Comparison of ENCODE assay signal across 2 cellular contexts in genomic region chr2:46067501-46068292, GRCh38.
TF ChIP-seq lines count a peak whose summit lies in the region.

No MANE protein-coding gene starts in this region.

TF ChIP-seq in GM12878, 131 proteins besides CTCF, POLR2A, EP300 and RAD21:
- no peak for TF ChIP-seq PRDM15 (CRISPR knock-in tag; IDR thresholded peaks at IDR 0.05)
- no peak for TF ChIP-seq NFIC (IDR thresholded peaks at IDR 0.05; ENCODE audit: low read depth, low read length)
- TF ChIP-seq IKZF2 (IDR thresholded peaks at IDR 0.05): no peak
- TF ChIP-seq STAT1 (conservative IDR thresholded peaks at IDR 0.05): no peak

TF ChIP-seq in HepG2, 621 proteins besides CTCF, POLR2A, EP300 and RAD21 (continued from another document):
- TF ChIP-seq ZNF317 (CRISPR knock-in tag; IDR thresholded peaks at IDR 0.05) (peak; percentile 76; the same call in 1 of the 2 replicates), ZFP41 (CRISPR knock-in tag; IDR thresholded peaks at IDR 0.05; ENCODE audit: borderline replicate concordance) (no peak), CHCHD3 (CRISPR knock-in tag; IDR thresholded peaks at IDR 0.05) (no peak), ZBTB33 (CRISPR knock-in tag; IDR thresholded peaks at IDR 0.05) (peak; percentile 56; the same call in 1 of the 2 replicates), ISX (CRISPR knock-in tag; conservative IDR thresholded peaks at IDR 0.05) (no peak), CEBPB (IDR thresholded peaks at IDR 0.05; ENCODE audit: borderline replicate concordance, low read depth, low read length) (peak; percentile 67; the same call in 1 of the 2 replicates), NFIC (IDR thresholded peaks at IDR 0.05; ENCODE audit: low read length) (no peak), GATAD2A (CRISPR knock-in tag; IDR thresholded peaks at IDR 0.05) (peak; percentile 53), TRAFD1 (CRISPR knock-in tag; IDR thresholded peaks at IDR 0.05; ENCODE audit: borderline replicate concordance) (no peak), SOX5 (CRISPR knock-in tag; IDR thresholded peaks at IDR 0.05; ENCODE audit: borderline replicate concordance) (peak; percentile 32; the same call in 1 of the 2 replicates)
